1 cellular context compared by ENCODE assay signal in genomic region chr17:8630802-8631553, GRCh38.
TF ChIP-seq lines count a peak whose summit lies in the region.

No MANE protein-coding gene starts in this region.

TF ChIP-seq in WTC11, 78 proteins besides CTCF, POLR2A, EP300 and RAD21 (continued from another document and continues in another):
- TF ChIP-seq ATF3 (CRISPR knock-in tag; conservative IDR thresholded peaks at IDR 0.05), result no peak
- peak; percentile 70 for TF ChIP-seq CREM (CRISPR knock-in tag; IDR thresholded peaks at IDR 0.05)
- no peak for TF ChIP-seq NR2C2 (CRISPR knock-in tag; IDR thresholded peaks at IDR 0.05)
- TF ChIP-seq SP1 (CRISPR knock-in tag; conservative IDR thresholded peaks at IDR 0.05), result peak; percentile 49; the same call in 1 of the 2 replicates
- TF ChIP-seq TP53 (CRISPR knock-in tag; IDR thresholded peaks at IDR 0.05), result peak; percentile 74; the same call in 1 of the 2 replicates
- no peak for TF ChIP-seq ESRRA (CRISPR knock-in tag; IDR thresholded peaks at IDR 0.05; ENCODE audit: borderline replicate concordance)
- TF ChIP-seq GRHL2 (CRISPR knock-in tag; IDR thresholded peaks at IDR 0.05; ENCODE audit: insufficient replicate concordance, severe bottlenecking), result no peak
- no peak for TF ChIP-seq GTF2I (CRISPR knock-in tag; conservative IDR thresholded peaks at IDR 0.05)
- TF ChIP-seq CDX4 (CRISPR knock-in tag; IDR thresholded peaks at IDR 0.05; ENCODE audit: borderline replicate concordance), result no peak
- TF ChIP-seq IRF2 (CRISPR knock-in tag; IDR thresholded peaks at IDR 0.05; ENCODE audit: borderline replicate concordance, low read depth), result no peak
- TF ChIP-seq EMX1 (CRISPR knock-in tag; IDR thresholded peaks at IDR 0.05), result no peak
- no peak for TF ChIP-seq SMAD3 (CRISPR knock-in tag; IDR thresholded peaks at IDR 0.05; ENCODE audit: borderline replicate concordance)
- no peak for TF ChIP-seq NR1H2 (CRISPR knock-in tag; IDR thresholded peaks at IDR 0.05)
- no peak; the same call in 1 of the 2 replicates for TF ChIP-seq RELA (CRISPR knock-in tag; IDR thresholded peaks at IDR 0.05; ENCODE audit: borderline replicate concordance)
- TF ChIP-seq, protein P1, sequence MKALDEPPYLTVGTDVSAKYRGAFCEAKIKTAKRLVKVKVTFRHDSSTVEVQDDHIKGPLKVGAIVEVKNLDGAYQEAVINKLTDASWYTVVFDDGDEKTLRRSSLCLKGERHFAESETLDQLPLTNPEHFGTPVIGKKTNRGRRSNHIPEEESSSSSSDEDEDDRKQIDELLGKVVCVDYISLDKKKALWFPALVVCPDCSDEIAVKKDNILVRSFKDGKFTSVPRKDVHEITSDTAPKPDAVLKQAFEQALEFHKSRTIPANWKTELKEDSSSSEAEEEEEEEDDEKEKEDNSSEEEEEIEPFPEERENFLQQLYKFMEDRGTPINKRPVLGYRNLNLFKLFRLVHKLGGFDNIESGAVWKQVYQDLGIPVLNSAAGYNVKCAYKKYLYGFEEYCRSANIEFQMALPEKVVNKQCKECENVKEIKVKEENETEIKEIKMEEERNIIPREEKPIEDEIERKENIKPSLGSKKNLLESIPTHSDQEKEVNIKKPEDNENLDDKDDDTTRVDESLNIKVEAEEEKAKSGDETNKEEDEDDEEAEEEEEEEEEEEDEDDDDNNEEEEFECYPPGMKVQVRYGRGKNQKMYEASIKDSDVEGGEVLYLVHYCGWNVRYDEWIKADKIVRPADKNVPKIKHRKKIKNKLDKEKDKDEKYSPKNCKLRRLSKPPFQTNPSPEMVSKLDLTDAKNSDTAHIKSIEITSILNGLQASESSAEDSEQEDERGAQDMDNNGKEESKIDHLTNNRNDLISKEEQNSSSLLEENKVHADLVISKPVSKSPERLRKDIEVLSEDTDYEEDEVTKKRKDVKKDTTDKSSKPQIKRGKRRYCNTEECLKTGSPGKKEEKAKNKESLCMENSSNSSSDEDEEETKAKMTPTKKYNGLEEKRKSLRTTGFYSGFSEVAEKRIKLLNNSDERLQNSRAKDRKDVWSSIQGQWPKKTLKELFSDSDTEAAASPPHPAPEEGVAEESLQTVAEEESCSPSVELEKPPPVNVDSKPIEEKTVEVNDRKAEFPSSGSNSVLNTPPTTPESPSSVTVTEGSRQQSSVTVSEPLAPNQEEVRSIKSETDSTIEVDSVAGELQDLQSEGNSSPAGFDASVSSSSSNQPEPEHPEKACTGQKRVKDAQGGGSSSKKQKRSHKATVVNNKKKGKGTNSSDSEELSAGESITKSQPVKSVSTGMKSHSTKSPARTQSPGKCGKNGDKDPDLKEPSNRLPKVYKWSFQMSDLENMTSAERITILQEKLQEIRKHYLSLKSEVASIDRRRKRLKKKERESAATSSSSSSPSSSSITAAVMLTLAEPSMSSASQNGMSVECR (CRISPR knock-in tag; IDR thresholded peaks at IDR 0.05; ENCODE audit: borderline replicate concordance), result peak; percentile 82; the same call in 1 of the 2 replicates
- TF ChIP-seq FOXP1 (CRISPR knock-in tag; IDR thresholded peaks at IDR 0.05; ENCODE audit: borderline replicate concordance), result peak; percentile 51; the same call in 1 of the 2 replicates
- peak; percentile 67; the same call in 1 of the 2 replicates for TF ChIP-seq CBFB (CRISPR knock-in tag; IDR thresholded peaks at IDR 0.05; ENCODE audit: low read depth)
- TF ChIP-seq TEAD1 (CRISPR knock-in tag; IDR thresholded peaks at IDR 0.05), result no peak; the same call in 1 of the 2 replicates
- no peak for TF ChIP-seq MLX (CRISPR knock-in tag; IDR thresholded peaks at IDR 0.05)
- peak; percentile 48 for TF ChIP-seq FOXK1 (CRISPR knock-in tag; IDR thresholded peaks at IDR 0.05)
- no peak for TF ChIP-seq FOXJ3 (CRISPR knock-in tag; IDR thresholded peaks at IDR 0.05; ENCODE audit: borderline replicate concordance)
- no peak for TF ChIP-seq ZNF263 (CRISPR knock-in tag; IDR thresholded peaks at IDR 0.05; ENCODE audit: low read depth)
- no peak for TF ChIP-seq NFATC4 (CRISPR knock-in tag; IDR thresholded peaks at IDR 0.05)
- peak; percentile 92 for TF ChIP-seq ZBTB21 (CRISPR knock-in tag; IDR thresholded peaks at IDR 0.05; ENCODE audit: borderline replicate concordance)
- TF ChIP-seq, protein P2, sequence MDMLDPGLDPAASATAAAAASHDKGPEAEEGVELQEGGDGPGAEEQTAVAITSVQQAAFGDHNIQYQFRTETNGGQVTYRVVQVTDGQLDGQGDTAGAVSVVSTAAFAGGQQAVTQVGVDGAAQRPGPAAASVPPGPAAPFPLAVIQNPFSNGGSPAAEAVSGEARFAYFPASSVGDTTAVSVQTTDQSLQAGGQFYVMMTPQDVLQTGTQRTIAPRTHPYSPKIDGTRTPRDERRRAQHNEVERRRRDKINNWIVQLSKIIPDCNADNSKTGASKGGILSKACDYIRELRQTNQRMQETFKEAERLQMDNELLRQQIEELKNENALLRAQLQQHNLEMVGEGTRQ (CRISPR knock-in tag; IDR thresholded peaks at IDR 0.05), result peak; percentile 37; the same call in 1 of the 2 replicates
- TF ChIP-seq ZNF281 (CRISPR knock-in tag; IDR thresholded peaks at IDR 0.05), result no peak
- TF ChIP-seq PRRX2 (CRISPR knock-in tag; IDR thresholded peaks at IDR 0.05), result no peak
- TF ChIP-seq CREB1 (CRISPR knock-in tag; IDR thresholded peaks at IDR 0.05), result no peak
- TF ChIP-seq, protein P3, sequence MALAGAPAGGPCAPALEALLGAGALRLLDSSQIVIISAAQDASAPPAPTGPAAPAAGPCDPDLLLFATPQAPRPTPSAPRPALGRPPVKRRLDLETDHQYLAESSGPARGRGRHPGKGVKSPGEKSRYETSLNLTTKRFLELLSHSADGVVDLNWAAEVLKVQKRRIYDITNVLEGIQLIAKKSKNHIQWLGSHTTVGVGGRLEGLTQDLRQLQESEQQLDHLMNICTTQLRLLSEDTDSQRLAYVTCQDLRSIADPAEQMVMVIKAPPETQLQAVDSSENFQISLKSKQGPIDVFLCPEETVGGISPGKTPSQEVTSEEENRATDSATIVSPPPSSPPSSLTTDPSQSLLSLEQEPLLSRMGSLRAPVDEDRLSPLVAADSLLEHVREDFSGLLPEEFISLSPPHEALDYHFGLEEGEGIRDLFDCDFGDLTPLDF (CRISPR knock-in tag; IDR thresholded peaks at IDR 0.05), result no peak
- TF ChIP-seq, protein P4, sequence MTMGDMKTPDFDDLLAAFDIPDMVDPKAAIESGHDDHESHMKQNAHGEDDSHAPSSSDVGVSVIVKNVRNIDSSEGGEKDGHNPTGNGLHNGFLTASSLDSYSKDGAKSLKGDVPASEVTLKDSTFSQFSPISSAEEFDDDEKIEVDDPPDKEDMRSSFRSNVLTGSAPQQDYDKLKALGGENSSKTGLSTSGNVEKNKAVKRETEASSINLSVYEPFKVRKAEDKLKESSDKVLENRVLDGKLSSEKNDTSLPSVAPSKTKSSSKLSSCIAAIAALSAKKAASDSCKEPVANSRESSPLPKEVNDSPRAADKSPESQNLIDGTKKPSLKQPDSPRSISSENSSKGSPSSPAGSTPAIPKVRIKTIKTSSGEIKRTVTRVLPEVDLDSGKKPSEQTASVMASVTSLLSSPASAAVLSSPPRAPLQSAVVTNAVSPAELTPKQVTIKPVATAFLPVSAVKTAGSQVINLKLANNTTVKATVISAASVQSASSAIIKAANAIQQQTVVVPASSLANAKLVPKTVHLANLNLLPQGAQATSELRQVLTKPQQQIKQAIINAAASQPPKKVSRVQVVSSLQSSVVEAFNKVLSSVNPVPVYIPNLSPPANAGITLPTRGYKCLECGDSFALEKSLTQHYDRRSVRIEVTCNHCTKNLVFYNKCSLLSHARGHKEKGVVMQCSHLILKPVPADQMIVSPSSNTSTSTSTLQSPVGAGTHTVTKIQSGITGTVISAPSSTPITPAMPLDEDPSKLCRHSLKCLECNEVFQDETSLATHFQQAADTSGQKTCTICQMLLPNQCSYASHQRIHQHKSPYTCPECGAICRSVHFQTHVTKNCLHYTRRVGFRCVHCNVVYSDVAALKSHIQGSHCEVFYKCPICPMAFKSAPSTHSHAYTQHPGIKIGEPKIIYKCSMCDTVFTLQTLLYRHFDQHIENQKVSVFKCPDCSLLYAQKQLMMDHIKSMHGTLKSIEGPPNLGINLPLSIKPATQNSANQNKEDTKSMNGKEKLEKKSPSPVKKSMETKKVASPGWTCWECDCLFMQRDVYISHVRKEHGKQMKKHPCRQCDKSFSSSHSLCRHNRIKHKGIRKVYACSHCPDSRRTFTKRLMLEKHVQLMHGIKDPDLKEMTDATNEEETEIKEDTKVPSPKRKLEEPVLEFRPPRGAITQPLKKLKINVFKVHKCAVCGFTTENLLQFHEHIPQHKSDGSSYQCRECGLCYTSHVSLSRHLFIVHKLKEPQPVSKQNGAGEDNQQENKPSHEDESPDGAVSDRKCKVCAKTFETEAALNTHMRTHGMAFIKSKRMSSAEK (CRISPR knock-in tag; IDR thresholded peaks at IDR 0.05; ENCODE audit: borderline replicate concordance), result no peak
- no peak for TF ChIP-seq ZNF512 (CRISPR knock-in tag; IDR thresholded peaks at IDR 0.05; ENCODE audit: borderline replicate concordance)
- no peak for TF ChIP-seq ZNF138 (CRISPR knock-in tag; conservative IDR thresholded peaks at IDR 0.05)
- no peak for TF ChIP-seq ERG (CRISPR knock-in tag; IDR thresholded peaks at IDR 0.05)
- TF ChIP-seq HMGA2 (CRISPR knock-in tag; IDR thresholded peaks at IDR 0.05), result no peak
- TF ChIP-seq FOXP4 (CRISPR knock-in tag; IDR thresholded peaks at IDR 0.05), result peak; percentile 30; the same call in 1 of the 2 replicates
